Comparison of ENCODE assay signal across 21 cellular contexts in genomic region chr2:163856941-163857340, GRCh38.
"Had no signal": no experiment of that assay in that cellular context is flagged by ENCODE, and none has a peak within 500 bp of the region (broad histone marks: within the 10 kb centered on the region; RNA-seq: fewer than 3 reads in every experiment).

No MANE protein-coding gene starts in this region.

- H3K27me3 ChIP-seq: testis, upper lobe of left lung had no signal

- H3K27ac ChIP-seq: epithelial cell of prostate, testis, upper lobe of left lung had no signal

- H3K9me3 Mint-ChIP-seq: central memory CD8-positive, alpha-beta T cell; dendritic cell treated with granulocyte-macrophage colony-stimulating factor and Interleukin-4, amounts not matched to agents 40 ng/mL and 50 ng/mL, for 4 days; natural killer cell treated with Interleukin-12 subunit alpha and Interleukin-12 subunit beta and Interleukin-15 and Interleukin-18, amount 100 ng/mL, for 72 hours had no signal

- H3K4me1 ChIP-seq: testis, upper lobe of left lung had no signal

- H3K27me3 Mint-ChIP-seq: activated T-helper 17 cell treated with anti-CD3 and anti-CD28 coated beads, Interleukin-2, amount 50 U/mL, for 72 hours; central memory CD8-positive, alpha-beta T cell; dendritic cell treated with granulocyte-macrophage colony-stimulating factor and Interleukin-4, amounts not matched to agents 40 ng/mL and 50 ng/mL, for 4 days; effector memory CD8-positive, alpha-beta T cell; natural killer cell treated with Interleukin-12 subunit alpha and Interleukin-12 subunit beta and Interleukin-15 and Interleukin-18, amount 100 ng/mL, for 72 hours had no signal

- DNase-seq: activated CD4-positive, alpha-beta T cell treated with anti-CD3 and anti-CD28 coated beads, Interleukin-2, amount 50 U/mL, for 4 hours; activated CD4-positive, CD25-positive, alpha-beta regulatory T cell treated with anti-CD3 and anti-CD28 coated beads, Interleukin-2, amount 50 U/mL, for 72 hours; activated naive CD4-positive, alpha-beta T cell treated with anti-CD3 and anti-CD28 coated beads for 36 hours; effector memory CD8-positive, alpha-beta T cell; kidney; left ventricle myocardium superior; mesendoderm; right cardiac atrium; small intestine; stimulated activated CD4-positive, alpha-beta T cell treated with anti-CD3 and anti-CD28 coated beads, Interleukin-4, amount 100 ng/mL, for 4 hours; stimulated activated CD8-positive, alpha-beta memory T cell treated with anti-CD3 and anti-CD28 coated beads, Interleukin-4, amount 100 ng/mL, for 48 hours; stimulated activated naive CD8-positive, alpha-beta T cell treated with anti-CD3 and anti-CD28 coated beads, Interleukin-15, Interleukin-2, amounts not matched to agents 100 U/mL and 50 U/mL, for 24 hours; testis; upper lobe of left lung had no signal

- H3K27ac Mint-ChIP-seq: activated naive CD4-positive, alpha-beta T cell treated with anti-CD3 and anti-CD28 coated beads for 36 hours; activated T-helper 17 cell treated with anti-CD3 and anti-CD28 coated beads, Interleukin-2, amount 50 U/mL, for 72 hours; brain; dendritic cell treated with granulocyte-macrophage colony-stimulating factor and Interleukin-4, amounts not matched to agents 40 ng/mL and 50 ng/mL, for 4 days; effector memory CD8-positive, alpha-beta T cell; natural killer cell treated with Interleukin-12 subunit alpha and Interleukin-12 subunit beta and Interleukin-15 and Interleukin-18, amount 100 ng/mL, for 72 hours; progenitor cell of endocrine pancreas had no signal

- H3K9me3 ChIP-seq: testis, upper lobe of left lung had no signal

- FAIRE-seq: kidney, small intestine had no signal

- H3K4me3 ChIP-seq: testis, upper lobe of left lung had no signal

- H3K36me3 Mint-ChIP-seq: brain; natural killer cell treated with Interleukin-12 subunit alpha and Interleukin-12 subunit beta and Interleukin-15 and Interleukin-18, amount 100 ng/mL, for 72 hours had no signal

- ATAC-seq: activated T-helper 17 cell treated with anti-CD3 and anti-CD28 coated beads, Interleukin-2, amount 50 U/mL, for 72 hours; effector memory CD8-positive, alpha-beta T cell; left ventricle myocardium superior; natural killer cell treated with Interleukin-12 subunit alpha and Interleukin-12 subunit beta and Interleukin-15 and Interleukin-18, amount 100 ng/mL, for 72 hours; right cardiac atrium; stimulated activated naive CD8-positive, alpha-beta T cell treated with anti-CD3 and anti-CD28 coated beads, Interleukin-15, Interleukin-2, amounts not matched to agents 100 U/mL and 50 U/mL, for 24 hours had no signal

- H3K4me3 Mint-ChIP-seq: activated naive CD4-positive, alpha-beta T cell treated with anti-CD3 and anti-CD28 coated beads for 36 hours; activated T-helper 17 cell treated with anti-CD3 and anti-CD28 coated beads, Interleukin-2, amount 50 U/mL, for 72 hours; brain; central memory CD8-positive, alpha-beta T cell; dendritic cell treated with granulocyte-macrophage colony-stimulating factor and Interleukin-4, amounts not matched to agents 40 ng/mL and 50 ng/mL, for 4 days; effector memory CD8-positive, alpha-beta T cell; natural killer cell treated with Interleukin-12 subunit alpha and Interleukin-12 subunit beta and Interleukin-15 and Interleukin-18, amount 100 ng/mL, for 72 hours had no signal

- H3K36me3 ChIP-seq: upper lobe of left lung had no signal

- H3K4me1 Mint-ChIP-seq: activated T-helper 17 cell treated with anti-CD3 and anti-CD28 coated beads, Interleukin-2, amount 50 U/mL, for 72 hours; brain; central memory CD8-positive, alpha-beta T cell had no signal
